Comparison of ENCODE assay signal across 22 cellular contexts in genomic region chr21:43792406-43792805, GRCh38. TPM values are rescaled to one million over a fixed set of nuclear protein-coding genes. Genes with fewer than 3 reads are reported as not detected.
DNase-seq lines count a peak whose midpoint lies in the region; ATAC-seq and TF ChIP-seq lines count a peak whose summit lies in the region.
"Had no signal": no experiment of that assay in that cellular context is flagged by ENCODE, and none has a peak within 500 bp of the region (broad histone marks: within the 10 kb centered on the region; RNA-seq: fewer than 3 reads in every experiment).

No MANE protein-coding gene starts in this region.

- no peaks in the 10 kb centered on the region for H3K9me3 ChIP-seq in neural progenitor cell (ENCODE audit: low read depth)
- H3K9me3 ChIP-seq: BE2C, Caco-2, sigmoid colon, SK-N-SH, upper lobe of right lung had no signal

- no peak overlapping the region for H3K9ac ChIP-seq in neural progenitor cell
- H3K9ac ChIP-seq: SK-N-SH had no signal

- H4K20me1 ChIP-seq in GM23338 (replicated peaks; ENCODE audit: insufficient read depth) (peaks cover 16% of the 10 kb centered on the region), neural progenitor cell (ENCODE audit: low read depth) (peaks cover 16% of the 10 kb centered on the region)

- H3K36me3 Mint-ChIP-seq in activated T-cell treated with anti-CD3 and anti-CD28 coated beads, Interleukin-2, amount 50 U/mL, for 24 hours (ENCODE audit: low read depth) = peaks cover 81% of the 10 kb centered on the region
- peaks cover 72% of the 10 kb centered on the region for H3K36me3 Mint-ChIP-seq in GM23338 (ENCODE audit: low read depth)
- peaks cover 45% of the 10 kb centered on the region for H3K36me3 Mint-ChIP-seq in activated naive CD8-positive, alpha-beta T cell treated with anti-CD3 and anti-CD28 coated beads for 36 hours
- H3K36me3 Mint-ChIP-seq in neural progenitor cell = peaks cover 28% of the 10 kb centered on the region

- H3F3A ChIP-seq in GM23338 (replicated peaks; ENCODE audit: low read depth) (0 out of 2 replicates have a peak, but pooled peaks cover 3% of the 10 kb centered on the region), neural progenitor cell (ENCODE audit: low read depth) (no peaks in the 10 kb centered on the region)

- DNase-seq in activated T-cell treated with anti-CD3 and anti-CD28 coated beads, Interleukin-2, amount 50 U/mL, for 24 hours = no peak
- no peak for DNase-seq in activated T-cell treated with anti-CD3 and anti-CD28 coated beads, Interleukin-2, amount 50 U/mL, for 1 hour
- DNase-seq in GM23338 (ENCODE audit: low spot score) = no peak
- no peak for DNase-seq in activated naive CD8-positive, alpha-beta T cell treated with anti-CD3 and anti-CD28 coated beads for 36 hours
- no peak for DNase-seq in neural progenitor cell (ENCODE audit: low spot score)
- no peak for DNase-seq in NCI-H2081 (lab: John Stamatoyannopoulos, UW)
- no peak for DNase-seq in NCI-H128 (lab: John Stamatoyannopoulos, UW; ENCODE audit: unreplicated experiment)
- DNase-seq: amniotic stem cell; BE2C; Caco-2; DMS79 treated with DMSO at 0.1 percent for 48 hours; KG1; midbrain; NCI-H1436 treated with DMSO at 0.1 percent for 48 hours; sigmoid colon; SK-N-SH; stimulated activated CD4-positive, alpha-beta T cell treated with anti-CD3 and anti-CD28 coated beads, Interleukin-15, amount 100 ng/mL, for 24 hours; upper lobe of right lung; WERI-Rb-1 had no signal

- peak overlapping the region; percentile 70 for H3K27ac Mint-ChIP-seq in activated T-cell treated with anti-CD3 and anti-CD28 coated beads, Interleukin-2, amount 50 U/mL, for 24 hours
- H3K27ac Mint-ChIP-seq in GM23338 (no peak overlapping the region), neural progenitor cell (no peak overlapping the region)
- peak overlapping the region; percentile 67 for H3K27ac Mint-ChIP-seq in activated naive CD8-positive, alpha-beta T cell treated with anti-CD3 and anti-CD28 coated beads for 36 hours
- H3K27ac Mint-ChIP-seq: progenitor cell of endocrine pancreas had no signal

- H3K79me2 ChIP-seq in GM23338 (replicated peaks; ENCODE audit: insufficient read depth) = peaks cover 51% of the 10 kb centered on the region
- peaks cover 40% of the 10 kb centered on the region for H3K79me2 ChIP-seq in neural progenitor cell (ENCODE audit: low read depth)

- H3K4me3 Mint-ChIP-seq in activated T-cell treated with anti-CD3 and anti-CD28 coated beads, Interleukin-2, amount 50 U/mL, for 24 hours = peak overlapping the region; percentile 67
- H3K4me3 Mint-ChIP-seq in GM23338 (peak overlapping the region; percentile 49; the same call in 1 of the 3 replicates), neural progenitor cell (peak overlapping the region; percentile 46)
- no peak overlapping the region for H3K4me3 Mint-ChIP-seq in activated naive CD8-positive, alpha-beta T cell treated with anti-CD3 and anti-CD28 coated beads for 36 hours

- H3K27me3 ChIP-seq in GM23338 (ENCODE audit: insufficient read depth) (no peaks in the 10 kb centered on the region), neural progenitor cell (no peaks in the 10 kb centered on the region)
- H3K27me3 ChIP-seq: BE2C, sigmoid colon, upper lobe of right lung had no signal

- ATAC-seq in GM23338 = no peak
- ATAC-seq in GM21447 (IDR thresholded peaks at IDR 0.05; ENCODE audit: unreplicated experiment) = no peak
- ATAC-seq: upper lobe of right lung had no signal

- H3K36me3 ChIP-seq in GM23338 (ENCODE audit: insufficient read depth) (peaks cover 30% of the 10 kb centered on the region), neural progenitor cell (no peaks in the 10 kb centered on the region)

- H3K4me3 ChIP-seq in GM23338 = no peak overlapping the region
- H3K4me3 ChIP-seq in neural progenitor cell = no peak overlapping the region
- H3K4me3 ChIP-seq: coronary artery, sigmoid colon, upper lobe of right lung had no signal

- no peak for TF ChIP-seq CTCF in GM23338 (conservative IDR thresholded peaks at IDR 0.05; ENCODE audit: low read depth in 2 of 2)
- TF ChIP-seq CTCF in neural progenitor cell (IDR thresholded peaks at IDR 0.05) = no peak

- peaks cover 33% of the 10 kb centered on the region for H3K4me1 Mint-ChIP-seq in activated T-cell treated with anti-CD3 and anti-CD28 coated beads, Interleukin-2, amount 50 U/mL, for 24 hours (ENCODE audit: low read depth)
- H3K4me1 Mint-ChIP-seq in GM23338 (peaks cover 11% of the 10 kb centered on the region), neural progenitor cell (peaks cover 20% of the 10 kb centered on the region)
- peaks cover 21% of the 10 kb centered on the region for H3K4me1 Mint-ChIP-seq in activated naive CD8-positive, alpha-beta T cell treated with anti-CD3 and anti-CD28 coated beads for 36 hours

- H3K9me3 Mint-ChIP-seq in activated T-cell treated with anti-CD3 and anti-CD28 coated beads, Interleukin-2, amount 50 U/mL, for 24 hours = no peaks in the 10 kb centered on the region
- H3K9me3 Mint-ChIP-seq in GM23338 (no peaks in the 10 kb centered on the region), neural progenitor cell (no peaks in the 10 kb centered on the region)
- no peaks in the 10 kb centered on the region for H3K9me3 Mint-ChIP-seq in activated naive CD8-positive, alpha-beta T cell treated with anti-CD3 and anti-CD28 coated beads for 36 hours

- H3K27ac ChIP-seq in GM23338 (ENCODE audit: low read depth) (no peak overlapping the region), neural progenitor cell (no peak overlapping the region)
- H3K27ac ChIP-seq: coronary artery, sigmoid colon, upper lobe of right lung, WERI-Rb-1 had no signal

- no peak overlapping the region for H3K4me2 ChIP-seq in GM23338
- H3K4me2 ChIP-seq in neural progenitor cell = no peak overlapping the region
- H3K4me2 ChIP-seq: SK-N-SH had no signal

- H2AFZ ChIP-seq in GM23338 (no peak overlapping the region), neural progenitor cell (replicated peaks) (no peak overlapping the region)

- H3K27me3 Mint-ChIP-seq in activated T-cell treated with anti-CD3 and anti-CD28 coated beads, Interleukin-2, amount 50 U/mL, for 24 hours = no peaks in the 10 kb centered on the region
- H3K27me3 Mint-ChIP-seq in GM23338 (ENCODE audit: insufficient read depth, low read depth, poor library complexity) (peaks cover 15% of the 10 kb centered on the region), neural progenitor cell (ENCODE audit: insufficient read depth, low read depth) (peaks cover 5% of the 10 kb centered on the region)
- no peaks in the 10 kb centered on the region for H3K27me3 Mint-ChIP-seq in activated naive CD8-positive, alpha-beta T cell treated with anti-CD3 and anti-CD28 coated beads for 36 hours
- H3K27me3 Mint-ChIP-seq: progenitor cell of endocrine pancreas had no signal

- H3K9me2 ChIP-seq in GM23338 (ENCODE audit: insufficient read depth) = no peaks in the 10 kb centered on the region
- H3K9me2 ChIP-seq: SK-N-SH had no signal

- peaks cover 10% of the 10 kb centered on the region for H3K4me1 ChIP-seq in GM23338 (ENCODE audit: insufficient read depth)
- H3K4me1 ChIP-seq in neural progenitor cell = peaks cover 9% of the 10 kb centered on the region
- H3K4me1 ChIP-seq: BE2C, Caco-2 had no signal

TF ChIP-seq in GM23338, 12 proteins besides CTCF, POLR2A, EP300 and RAD21 (continues in another document):
- TF ChIP-seq STAT1 (IDR thresholded peaks at IDR 0.05; ENCODE audit: unreplicated experiment) (no peak), ZNF114 (CRISPR knock-in tag; IDR thresholded peaks at IDR 0.05) (no peak)

RNA-seq across cellular contexts. Expression of gene RRP1, which starts 3.0 kb away (rescaled TPM):
- 54.6 and 63.5 TPM in 2 replicates for total RNA-seq in GM23338 (2014; rRNA removed; shearing (Covaris generic))
- 33.2 and 36.5 TPM in 2 replicates for polyA plus RNA-seq in GM23338 (2016; fragmentation: Nextera tagmentation; extraction: Ambion mirVana)
- total RNA-seq in activated naive CD8-positive, alpha-beta T cell treated with anti-CD3 and anti-CD28 coated beads for 36 hours = 10 to 100 TPM; 89.4 to 90.7 TPM
- 18.4 and 32.5 TPM in 2 replicates for total RNA-seq in neural progenitor cell (ENCODE audit: low replicate concordance)

RNA-seq across cellular contexts. Expression of gene CSTB, which starts 16.3 kb away (rescaled TPM):
- 10.0 and 10.1 TPM in 2 replicates for total RNA-seq in GM23338 (2014; rRNA removed; shearing (Covaris generic))
- polyA plus RNA-seq in GM23338 (2016; fragmentation: Nextera tagmentation; extraction: Ambion mirVana) = 142 and 147 TPM in 2 replicates
- 10 to 100 TPM; 33.6 to 35.1 TPM for total RNA-seq in activated naive CD8-positive, alpha-beta T cell treated with anti-CD3 and anti-CD28 coated beads for 36 hours
- total RNA-seq in neural progenitor cell (ENCODE audit: low replicate concordance) = 7.1 and 8.5 TPM in 2 replicates

Comparison
In these comparisons a context has a peak if more than half of its experiments do, and no peak if none do; other contexts are left out.
1. H3K27ac Mint-ChIP-seq: peak in activated T-cell treated with anti-CD3 and anti-CD28 coated beads, Interleukin-2, amount 50 U/mL, for 24 hours (single experiment) and activated naive CD8-positive, alpha-beta T cell treated with anti-CD3 and anti-CD28 coated beads for 36 hours (single experiment); none in GM23338 (single experiment) and neural progenitor cell (single experiment).